ENCODE assay signal across 1 cellular context in the genomic region with DNA sequence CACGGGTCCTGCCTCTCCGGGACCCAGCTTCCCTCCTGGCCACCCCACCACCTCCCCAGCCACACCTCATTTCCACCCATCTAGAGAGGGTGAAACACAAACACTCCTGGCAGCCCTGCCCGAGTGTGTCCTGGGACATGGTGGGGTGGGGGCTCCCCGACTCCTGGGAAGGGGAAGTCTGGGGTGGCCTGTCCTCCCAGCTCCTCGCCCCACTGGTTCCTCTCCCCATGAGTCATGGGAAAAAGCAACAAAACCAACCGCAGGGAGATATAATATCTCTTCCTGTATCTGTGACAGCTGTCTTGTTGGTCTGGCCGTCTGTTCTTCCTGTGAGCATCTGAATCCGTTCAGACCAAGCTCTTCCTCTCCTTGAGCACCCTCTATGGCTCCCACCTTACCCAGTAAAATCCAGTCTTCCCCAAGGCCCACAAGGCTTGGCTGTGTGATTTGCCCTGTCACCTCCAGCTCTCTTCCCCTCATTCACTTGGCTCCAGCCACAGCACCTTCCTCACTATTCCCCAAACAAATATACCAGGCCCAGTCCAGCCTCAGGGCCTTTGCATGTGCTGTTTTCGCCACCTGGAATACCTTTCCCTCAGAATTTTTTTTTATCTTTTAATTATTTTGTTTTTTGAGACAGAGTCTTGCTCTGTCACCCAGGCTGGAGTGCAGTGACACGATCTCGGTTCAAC.
TF ChIP-seq lines count a peak whose summit lies in the region.
"Not testable (repeated sequence)": the region's sequence is repeated elsewhere in the genome, so short reads cannot be mapped to it uniquely, and the experiment has no call there.

No MANE protein-coding gene starts in this region.

TF ChIP-seq in K562, 482 proteins besides CTCF, POLR2A, EP300 and RAD21 (continues in another document):
- peak; percentile 81; the same call in 1 of the 2 replicates for TF ChIP-seq MECOM (CRISPR knock-in tag; IDR thresholded peaks at IDR 0.05)
- 0 out of 2 replicates have a peak, but pooled peaks have one; percentile 54 for TF ChIP-seq OTX1 (CRISPR knock-in tag; IDR thresholded peaks at IDR 0.05)
- peak; percentile 73 for TF ChIP-seq CTBP1 (IDR thresholded peaks at IDR 0.05; ENCODE audit: borderline replicate concordance)
- TF ChIP-seq ZNF3 (CRISPR knock-in tag; IDR thresholded peaks at IDR 0.05) = peak; percentile 64; the same call in 1 of the 2 replicates
- TF ChIP-seq TCF3 (CRISPR knock-in tag; IDR thresholded peaks at IDR 0.05) = peak; percentile 71
- 0 out of 2 replicates have a peak, but pooled peaks have one; percentile 49 for TF ChIP-seq ELF4 (CRISPR knock-in tag; IDR thresholded peaks at IDR 0.05)
- TF ChIP-seq STAT5A (IDR thresholded peaks at IDR 0.05; ENCODE audit: borderline replicate concordance, low read length) = peak; percentile 26; the same call in 1 of the 2 replicates
- TF ChIP-seq, protein P1, sequence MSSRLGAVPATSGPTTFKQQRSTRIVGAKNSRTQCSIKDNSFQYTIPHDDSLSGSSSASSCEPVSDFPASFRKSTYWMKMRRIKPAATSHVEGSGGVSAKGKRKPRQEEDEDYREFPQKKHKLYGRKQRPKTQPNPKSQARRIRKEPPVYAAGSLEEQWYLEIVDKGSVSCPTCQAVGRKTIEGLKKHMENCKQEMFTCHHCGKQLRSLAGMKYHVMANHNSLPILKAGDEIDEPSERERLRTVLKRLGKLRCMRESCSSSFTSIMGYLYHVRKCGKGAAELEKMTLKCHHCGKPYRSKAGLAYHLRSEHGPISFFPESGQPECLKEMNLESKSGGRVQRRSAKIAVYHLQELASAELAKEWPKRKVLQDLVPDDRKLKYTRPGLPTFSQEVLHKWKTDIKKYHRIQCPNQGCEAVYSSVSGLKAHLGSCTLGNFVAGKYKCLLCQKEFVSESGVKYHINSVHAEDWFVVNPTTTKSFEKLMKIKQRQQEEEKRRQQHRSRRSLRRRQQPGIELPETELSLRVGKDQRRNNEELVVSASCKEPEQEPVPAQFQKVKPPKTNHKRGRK (tag; IDR thresholded peaks at IDR 0.05) = peak; percentile 60
- TF ChIP-seq ATF7 (IDR thresholded peaks at IDR 0.05) = peak; percentile 52; the same call in 1 of the 2 replicates
- peak; percentile 70; the same call in 1 of the 2 replicates for TF ChIP-seq CC2D1A (IDR thresholded peaks at IDR 0.05)
- 0 out of 2 replicates have a peak, but pooled peaks have one; percentile 52 for TF ChIP-seq MTA3 (IDR thresholded peaks at IDR 0.05; ENCODE audit: borderline replicate concordance)
- TF ChIP-seq ATF1 (CRISPR knock-in tag; IDR thresholded peaks at IDR 0.05); NR2C2 (CRISPR knock-in tag; IDR thresholded peaks at IDR 0.05); MYC (CRISPR knock-in tag; IDR thresholded peaks at IDR 0.05; ENCODE audit: borderline replicate concordance, low read depth); FOXM1 (CRISPR knock-in tag; IDR thresholded peaks at IDR 0.05; ENCODE audit: low read depth); MYNN (CRISPR knock-in tag; IDR thresholded peaks at IDR 0.05); JUN (CRISPR knock-in tag; IDR thresholded peaks at IDR 0.05; ENCODE audit: borderline replicate concordance): not testable (repeated sequence)
- TF ChIP-seq ATF1 (tag; IDR thresholded peaks at IDR 0.05) = peak; percentile 17; the same call in 1 of the 2 replicates
- TF ChIP-seq ZNF589 (CRISPR knock-in tag; IDR thresholded peaks at IDR 0.05; ENCODE audit: low read depth) = 0 out of 2 replicates have a peak, but pooled peaks have one; percentile 23
- peak; percentile 60 for TF ChIP-seq ETV1 (tag; conservative IDR thresholded peaks at IDR 0.05; ENCODE audit: low read depth)
- TF ChIP-seq SMARCA4 (IDR thresholded peaks at IDR 0.05) = peak; percentile 90
- peak; percentile 100 for TF ChIP-seq BCOR (IDR thresholded peaks at IDR 0.05)
- peak; percentile 29; the same call in 1 of the 2 replicates for TF ChIP-seq NR2C2 (tag; IDR thresholded peaks at IDR 0.05)
- TF ChIP-seq KDM1A (IDR thresholded peaks at IDR 0.05) = peak; percentile 97 to 99
- peak; percentile 66 for TF ChIP-seq HDAC3 (IDR thresholded peaks at IDR 0.05; ENCODE audit: borderline replicate concordance, partially characterized antibody)
- TF ChIP-seq ZNF583 (CRISPR knock-in tag; IDR thresholded peaks at IDR 0.05) = 0 out of 2 replicates have a peak, but pooled peaks have one; percentile 11
- peak; percentile 93 for TF ChIP-seq RBM25 (IDR thresholded peaks at IDR 0.05; ENCODE audit: low read depth, low read length, severe bottlenecking)
- peak; percentile 98 for TF ChIP-seq HDGF (IDR thresholded peaks at IDR 0.05)
- peak; percentile 58 for TF ChIP-seq GABPA (tag; conservative IDR thresholded peaks at IDR 0.05; ENCODE audit: low read depth)
- TF ChIP-seq, protein P2, sequence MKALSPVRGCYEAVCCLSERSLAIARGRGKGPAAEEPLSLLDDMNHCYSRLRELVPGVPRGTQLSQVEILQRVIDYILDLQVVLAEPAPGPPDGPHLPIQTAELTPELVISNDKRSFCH (CRISPR knock-in tag; IDR thresholded peaks at IDR 0.05) = not testable (repeated sequence)
- TF ChIP-seq, protein P2 (tag; IDR thresholded peaks at IDR 0.05) = peak; percentile 42; the same call in 1 of the 2 replicates
- peak; percentile 73; the same call in 1 of the 2 replicates for TF ChIP-seq LARP7 (IDR thresholded peaks at IDR 0.05)
- TF ChIP-seq CBX5 (IDR thresholded peaks at IDR 0.05; ENCODE audit: borderline replicate concordance, low read depth) = peak; percentile 68; the same call in 1 of the 2 replicates
- TF ChIP-seq EP400 (IDR thresholded peaks at IDR 0.05) = peak; percentile 53
- TF ChIP-seq, protein P3, sequence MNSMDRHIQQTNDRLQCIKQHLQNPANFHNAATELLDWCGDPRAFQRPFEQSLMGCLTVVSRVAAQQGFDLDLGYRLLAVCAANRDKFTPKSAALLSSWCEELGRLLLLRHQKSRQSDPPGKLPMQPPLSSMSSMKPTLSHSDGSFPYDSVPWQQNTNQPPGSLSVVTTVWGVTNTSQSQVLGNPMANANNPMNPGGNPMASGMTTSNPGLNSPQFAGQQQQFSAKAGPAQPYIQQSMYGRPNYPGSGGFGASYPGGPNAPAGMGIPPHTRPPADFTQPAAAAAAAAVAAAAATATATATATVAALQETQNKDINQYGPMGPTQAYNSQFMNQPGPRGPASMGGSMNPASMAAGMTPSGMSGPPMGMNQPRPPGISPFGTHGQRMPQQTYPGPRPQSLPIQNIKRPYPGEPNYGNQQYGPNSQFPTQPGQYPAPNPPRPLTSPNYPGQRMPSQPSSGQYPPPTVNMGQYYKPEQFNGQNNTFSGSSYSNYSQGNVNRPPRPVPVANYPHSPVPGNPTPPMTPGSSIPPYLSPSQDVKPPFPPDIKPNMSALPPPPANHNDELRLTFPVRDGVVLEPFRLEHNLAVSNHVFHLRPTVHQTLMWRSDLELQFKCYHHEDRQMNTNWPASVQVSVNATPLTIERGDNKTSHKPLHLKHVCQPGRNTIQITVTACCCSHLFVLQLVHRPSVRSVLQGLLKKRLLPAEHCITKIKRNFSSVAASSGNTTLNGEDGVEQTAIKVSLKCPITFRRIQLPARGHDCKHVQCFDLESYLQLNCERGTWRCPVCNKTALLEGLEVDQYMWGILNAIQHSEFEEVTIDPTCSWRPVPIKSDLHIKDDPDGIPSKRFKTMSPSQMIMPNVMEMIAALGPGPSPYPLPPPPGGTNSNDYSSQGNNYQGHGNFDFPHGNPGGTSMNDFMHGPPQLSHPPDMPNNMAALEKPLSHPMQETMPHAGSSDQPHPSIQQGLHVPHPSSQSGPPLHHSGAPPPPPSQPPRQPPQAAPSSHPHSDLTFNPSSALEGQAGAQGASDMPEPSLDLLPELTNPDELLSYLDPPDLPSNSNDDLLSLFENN (IDR thresholded peaks at IDR 0.05; ENCODE audit: low read depth in 2 of 2, low read length in 2 of 2) = 0 out of 4 replicates have a peak, but pooled peaks of 1 of the 2 experiments have one; percentile 32
- TF ChIP-seq, protein P4, sequence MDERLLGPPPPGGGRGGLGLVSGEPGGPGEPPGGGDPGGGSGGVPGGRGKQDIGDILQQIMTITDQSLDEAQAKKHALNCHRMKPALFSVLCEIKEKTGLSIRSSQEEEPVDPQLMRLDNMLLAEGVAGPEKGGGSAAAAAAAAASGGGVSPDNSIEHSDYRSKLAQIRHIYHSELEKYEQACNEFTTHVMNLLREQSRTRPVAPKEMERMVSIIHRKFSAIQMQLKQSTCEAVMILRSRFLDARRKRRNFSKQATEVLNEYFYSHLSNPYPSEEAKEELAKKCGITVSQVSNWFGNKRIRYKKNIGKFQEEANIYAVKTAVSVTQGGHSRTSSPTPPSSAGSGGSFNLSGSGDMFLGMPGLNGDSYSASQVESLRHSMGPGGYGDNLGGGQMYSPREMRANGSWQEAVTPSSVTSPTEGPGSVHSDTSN (CRISPR knock-in tag; IDR thresholded peaks at IDR 0.05; ENCODE audit: low read depth) = not testable (repeated sequence)
- TF ChIP-seq, protein P4 (tag; conservative IDR thresholded peaks at IDR 0.05; ENCODE audit: low read depth) = peak; percentile 64
- peak; percentile 75 for TF ChIP-seq BRD9 (IDR thresholded peaks at IDR 0.05; ENCODE audit: low read depth, partially characterized antibody)
- 0 out of 2 replicates have a peak, but pooled peaks have one; percentile 10 for TF ChIP-seq MYC (IDR thresholded peaks at IDR 0.05; ENCODE audit: low read depth, low read length)
- peak; percentile 46; the same call in 1 of the 2 replicates for TF ChIP-seq ZBTB7A (IDR thresholded peaks at IDR 0.05; ENCODE audit: borderline replicate concordance, control insufficient read depth, low read depth, low read length)
- peak; percentile 60 to 93; a peak in 3 of 4 replicates for TF ChIP-seq RCOR1 (IDR thresholded peaks at IDR 0.05; ENCODE audit: borderline replicate concordance in 1 of 2, low read depth in 2 of 2, low read length in 2 of 2)
- TF ChIP-seq ARID1B (IDR thresholded peaks at IDR 0.05) = peak; percentile 89
- peak; percentile 20; the same call in 1 of the 2 replicates for TF ChIP-seq ZNF239 (CRISPR knock-in tag; IDR thresholded peaks at IDR 0.05)
- peak; percentile 53; the same call in 1 of the 2 replicates for TF ChIP-seq FOXM1 (IDR thresholded peaks at IDR 0.05; ENCODE audit: low read depth)
- TF ChIP-seq FOXK2 (conservative IDR thresholded peaks at IDR 0.05 in 1 of 2, IDR thresholded peaks at IDR 0.05 in 1 of 2; ENCODE audit: low read depth in 2 of 2) = 0 out of 4 replicates have a peak, but pooled peaks of 1 of the 2 experiments have one; percentile 33
- peak; percentile 7; the same call in 1 of the 2 replicates for TF ChIP-seq MAFF (IDR thresholded peaks at IDR 0.05; ENCODE audit: low read length)
- peak; percentile 63 for TF ChIP-seq MYNN (IDR thresholded peaks at IDR 0.05)
- peak; percentile 31; the same call in 1 of the 2 replicates for TF ChIP-seq HLTF (IDR thresholded peaks at IDR 0.05)
- TF ChIP-seq, protein P5, sequence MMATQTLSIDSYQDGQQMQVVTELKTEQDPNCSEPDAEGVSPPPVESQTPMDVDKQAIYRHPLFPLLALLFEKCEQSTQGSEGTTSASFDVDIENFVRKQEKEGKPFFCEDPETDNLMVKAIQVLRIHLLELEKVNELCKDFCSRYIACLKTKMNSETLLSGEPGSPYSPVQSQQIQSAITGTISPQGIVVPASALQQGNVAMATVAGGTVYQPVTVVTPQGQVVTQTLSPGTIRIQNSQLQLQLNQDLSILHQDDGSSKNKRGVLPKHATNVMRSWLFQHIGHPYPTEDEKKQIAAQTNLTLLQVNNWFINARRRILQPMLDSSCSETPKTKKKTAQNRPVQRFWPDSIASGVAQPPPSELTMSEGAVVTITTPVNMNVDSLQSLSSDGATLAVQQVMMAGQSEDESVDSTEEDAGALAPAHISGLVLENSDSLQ (IDR thresholded peaks at IDR 0.05) = peak; percentile 84
- 0 out of 2 replicates have a peak, but pooled peaks have one; percentile 38 for TF ChIP-seq POLR2G (IDR thresholded peaks at IDR 0.05; ENCODE audit: low read depth, low read length)
- peak; percentile 87 for TF ChIP-seq JUN (IDR thresholded peaks at IDR 0.05; ENCODE audit: borderline replicate concordance, low read depth, low read length)
- peak; percentile 43 for TF ChIP-seq TAL1 (IDR thresholded peaks at IDR 0.05)
- TF ChIP-seq FOS (IDR thresholded peaks at IDR 0.05; ENCODE audit: extremely low read depth, insufficient read length) = peak; percentile 38
- peak; percentile 67; the same call in 1 of the 2 replicates for TF ChIP-seq DMBX1 (CRISPR knock-in tag; IDR thresholded peaks at IDR 0.05; ENCODE audit: borderline replicate concordance)
